ENCODE assay signal across 8 cellular contexts in the genomic region with DNA sequence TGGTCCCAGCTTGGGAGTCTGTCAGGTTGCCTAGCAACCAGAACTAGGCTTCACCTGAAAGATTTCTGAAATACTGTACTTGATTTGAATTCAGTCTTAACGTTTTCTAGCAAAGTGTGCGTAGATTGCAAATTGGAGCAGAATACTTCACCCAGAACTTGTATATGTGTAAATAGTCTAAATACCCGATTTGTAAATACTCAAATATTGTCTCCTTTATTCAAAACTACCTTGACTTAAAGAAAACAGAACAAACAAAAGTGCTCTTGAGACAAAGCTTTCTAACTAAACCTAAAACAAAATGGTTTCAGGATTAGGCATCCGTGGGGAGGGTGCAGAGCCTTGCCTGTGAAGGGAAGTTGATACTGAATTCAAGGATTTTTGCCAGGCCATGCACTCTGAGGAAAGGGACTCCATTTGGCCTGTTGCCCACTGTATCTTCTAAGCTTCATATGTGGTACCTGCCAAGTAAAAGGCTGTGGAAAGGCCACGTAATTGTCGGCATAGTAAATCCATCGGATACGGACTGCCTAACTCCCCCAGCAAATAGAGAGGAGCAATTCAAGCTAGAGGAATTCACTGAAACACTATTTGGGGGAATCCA. TPM values are rescaled to one million over a fixed set of nuclear protein-coding genes. Genes with fewer than 3 reads are reported as not detected.
DNase-seq lines count a peak whose midpoint lies in the region; ATAC-seq, FAIRE-seq and TF ChIP-seq lines count a peak whose summit lies in the region.

No MANE protein-coding gene starts in this region.

- H3K79me2 ChIP-seq in keratinocyte (ENCODE audit: control insufficient read depth, insufficient read depth, low read length) = peaks cover 43% of the 10 kb centered on the region

- peak overlapping the region; percentile 80 to 97 (median 92) for H3K4me3 Mint-ChIP-seq in CD4-positive, CD25-positive, alpha-beta regulatory T cell
- H3K4me3 Mint-ChIP-seq in activated naive CD4-positive, alpha-beta T cell treated with anti-CD3 and anti-CD28 coated beads, Interleukin-2, amount 50 U/mL, for 24 hours = peak overlapping the region; percentile 94

- dilution Hi-C loops in keratinocyte (cut with MboI; ENCODE audit: extremely low pct_ligation_motif_present, low sequenced_read_pairs) = no loop called here

- H3K4me2 ChIP-seq in keratinocyte (ENCODE audit: control insufficient read depth, extremely low read depth, insufficient read depth, low read depth, low read length) = peak overlapping the region; percentile 79

- H3K9ac ChIP-seq in keratinocyte (ENCODE audit: control insufficient read depth, extremely low read depth, insufficient read depth, low read length) = peak overlapping the region; percentile 43

- H3K27ac Mint-ChIP-seq in CD4-positive, CD25-positive, alpha-beta regulatory T cell = peak overlapping the region; percentile 97 to 98 (median 97)
- H3K27ac Mint-ChIP-seq in activated naive CD4-positive, alpha-beta T cell treated with anti-CD3 and anti-CD28 coated beads, Interleukin-2, amount 50 U/mL, for 24 hours = peak overlapping the region; percentile 96

- H3K9me3 Mint-ChIP-seq in CD4-positive, CD25-positive, alpha-beta regulatory T cell = peaks cover 0 to 2% (median 0%) of the 10 kb centered on the region in 7 donors
- peaks cover 5% of the 10 kb centered on the region for H3K9me3 Mint-ChIP-seq in activated naive CD4-positive, alpha-beta T cell treated with anti-CD3 and anti-CD28 coated beads, Interleukin-2, amount 50 U/mL, for 24 hours

- no peaks in the 10 kb centered on the region for H3K27me3 Mint-ChIP-seq in CD4-positive, CD25-positive, alpha-beta regulatory T cell
- no peaks in the 10 kb centered on the region for H3K27me3 Mint-ChIP-seq in activated naive CD4-positive, alpha-beta T cell treated with anti-CD3 and anti-CD28 coated beads, Interleukin-2, amount 50 U/mL, for 24 hours

- peak overlapping the region; percentile 71 for H2AFZ ChIP-seq in keratinocyte (ENCODE audit: control insufficient read depth, low read length)

- no peaks in the 10 kb centered on the region for H3K9me1 ChIP-seq in keratinocyte (ENCODE audit: control insufficient read depth, extremely low read depth, insufficient read depth, low read length)

- H3K9me3 ChIP-seq in CD4-positive, CD25-positive, alpha-beta regulatory T cell (ENCODE audit: control insufficient read depth in 2 of 2, low read length in 2 of 2) = no peaks in the 10 kb centered on the region
- no peaks in the 10 kb centered on the region for H3K9me3 ChIP-seq in keratinocyte (ENCODE audit: control insufficient read depth, low read depth, low read length)

- peak overlapping the region; percentile 98 for H3K27ac ChIP-seq in CD4-positive, CD25-positive, alpha-beta regulatory T cell (ENCODE audit: insufficient read depth, low read length, poor library complexity, severe bottlenecking)
- H3K27ac ChIP-seq in keratinocyte (ENCODE audit: control insufficient read depth, insufficient read depth, low read length) (peak overlapping the region; percentile 94), temporal lobe (ENCODE audit: low read depth, low read length) (peak overlapping the region; percentile 60)

- H3K27me3 ChIP-seq in CD4-positive, CD25-positive, alpha-beta regulatory T cell (ENCODE audit: control insufficient read depth, insufficient read depth, low read length) = no peaks in the 10 kb centered on the region
- no peaks in the 10 kb centered on the region for H3K27me3 ChIP-seq in keratinocyte (ENCODE audit: control insufficient read depth, extremely low read depth, insufficient read depth, low read length)

- H3K4me1 Mint-ChIP-seq in CD4-positive, CD25-positive, alpha-beta regulatory T cell = peaks cover 14 to 35% (median 30%) of the 10 kb centered on the region in 4 donors
- peaks cover 63% of the 10 kb centered on the region for H3K4me1 Mint-ChIP-seq in activated naive CD4-positive, alpha-beta T cell treated with anti-CD3 and anti-CD28 coated beads, Interleukin-2, amount 50 U/mL, for 24 hours

- H4K20me1 ChIP-seq in keratinocyte (ENCODE audit: control insufficient read depth, extremely low read depth, insufficient read depth, low read length) = peaks cover 27% of the 10 kb centered on the region

- FAIRE-seq in keratinocyte (lab: Jason Lieb, UNC) = peak; percentile 32

- H3K4me1 ChIP-seq in CD4-positive, CD25-positive, alpha-beta regulatory T cell (ENCODE audit: control insufficient read depth, insufficient read depth, low read length, poor library complexity, severe bottlenecking) = peaks cover 14% of the 10 kb centered on the region
- H3K4me1 ChIP-seq in keratinocyte (ENCODE audit: control insufficient read depth, extremely low read depth, insufficient read depth, low read length) = peaks cover 53% of the 10 kb centered on the region

- no peak for DNase-seq in CD4-positive, CD25-positive, alpha-beta regulatory T cell
- DNase-seq in Jurkat, Clone E6-1 (ENCODE audit: low read depth, low spot score) = no peak
- DNase-seq in keratinocyte (ENCODE audit: low read depth, low spot score) = no peak
- no peak for DNase-seq in LoVo (ENCODE audit: low spot score)
- DNase-seq in activated CD4-positive, CD25-positive, alpha-beta regulatory T cell treated with anti-CD3 and anti-CD28 coated beads, Interleukin-2, amount 50 U/mL, for 72 hours = no peak

- no peaks in the 10 kb centered on the region for H3K36me3 Mint-ChIP-seq in CD4-positive, CD25-positive, alpha-beta regulatory T cell
- H3K36me3 Mint-ChIP-seq in activated naive CD4-positive, alpha-beta T cell treated with anti-CD3 and anti-CD28 coated beads, Interleukin-2, amount 50 U/mL, for 24 hours = peaks cover 11% of the 10 kb centered on the region

- peak overlapping the region; percentile 93 for H3K4me3 ChIP-seq in CD4-positive, CD25-positive, alpha-beta regulatory T cell (ENCODE audit: low read depth, low read length)
- peak overlapping the region; percentile 44 for H3K4me3 ChIP-seq in Jurkat, Clone E6-1 (ENCODE audit: low read length)
- peak overlapping the region in 2 of 3 experiments; percentile 7 to 58 for H3K4me3 ChIP-seq in keratinocyte (ENCODE audit: control insufficient read depth in 2 of 3, extremely low read depth in 1 of 3, insufficient read depth in 2 of 3, low read depth in 1 of 3, low read length in 3 of 3)

- no peak for ATAC-seq in CD4-positive, CD25-positive, alpha-beta regulatory T cell (ENCODE audit: low read depth in 2 of 2)
- no peak for ATAC-seq in activated CD4-positive, CD25-positive, alpha-beta regulatory T cell treated with anti-CD3 and anti-CD28 coated beads, Interleukin-2, amount 50 U/mL, for 24 hours

- no peaks in the 10 kb centered on the region for H3K36me3 ChIP-seq in CD4-positive, CD25-positive, alpha-beta regulatory T cell (ENCODE audit: control insufficient read depth, insufficient read depth, low read length)
- H3K36me3 ChIP-seq in keratinocyte (ENCODE audit: control insufficient read depth in 2 of 2, extremely low read depth in 1 of 2, insufficient read depth in 2 of 2, low read length in 2 of 2) = peaks cover 3 to 14% of the 10 kb centered on the region in 2 experiments

- no peak for TF ChIP-seq CTCF in keratinocyte (optimal IDR thresholded peaks at IDR 0.05 in 1 of 3, IDR thresholded peaks at IDR 0.05 in 1 of 3, conservative IDR thresholded peaks at IDR 0.05 in 1 of 3; ENCODE audit: extremely low read depth in 1 of 3, insufficient read depth in 2 of 3, low read length in 3 of 3)

RNA-seq across cellular contexts. Expression of a gene that starts 0.7 kb away (rescaled TPM):
- 58.9 TPM for total RNA-seq in CD4-positive, CD25-positive, alpha-beta regulatory T cell
- 10 to 100 TPM in 1 of 4 donors, 1 to 10 TPM in 3; 5.4 to 11.8 (median 7.3) TPM for polyA plus RNA-seq in CD4-positive, CD25-positive, alpha-beta regulatory T cell
- polyA plus RNA-seq in Jurkat, Clone E6-1 (2012; ENCODE audit: insufficient read depth, insufficient read length) = 104 TPM
- 201 to 512 TPM (median 381 TPM) in 3 replicates for polyA plus RNA-seq in keratinocyte
- polyA plus RNA-seq in keratinocyte (2011; ENCODE audit: low read depth) = 170 TPM
- 110 and 222 TPM in 2 replicates for polyA plus RNA-seq in keratinocyte (2011; cell fraction: cytosol; rRNA removed)
- 312 and 435 TPM in 2 replicates for polyA plus RNA-seq in keratinocyte (2011; cell fraction: nucleus; rRNA removed)
- 83.4 and 351 TPM in 2 replicates for polyA plus RNA-seq in keratinocyte (2012; ENCODE audit: low replicate concordance)
- 101 to 485 TPM (median 163 TPM) in 3 replicates for polyA minus RNA-seq in keratinocyte
- 148 TPM for polyA minus RNA-seq in keratinocyte (2011; cell fraction: cytosol; rRNA and poly(A)+ RNA removed)
- polyA minus RNA-seq in keratinocyte (2011; cell fraction: nucleus; rRNA and poly(A)+ RNA removed) = 272 and 495 TPM in 2 replicates
- total RNA-seq in temporal lobe = 474 TPM

Comparison
In these comparisons a context has a peak if more than half of its experiments do, and no peak if none do; other contexts are left out.
1. H3K4me3 ChIP-seq: peak in every context shown above with its lines; median percentile 93 in CD4-positive, CD25-positive, alpha-beta regulatory T cell; 44 in Jurkat, Clone E6-1; 32 in keratinocyte.